In genomic region chr1:175530167-175530566, GRCh38 we compare ENCODE assay signal across 11 cellular contexts.
A peak's percentile ranks its signal among the peaks of the same experiment; 100 is the strongest.
DNase-seq lines count a peak whose midpoint lies in the region; ATAC-seq and TF ChIP-seq lines count a peak whose summit lies in the region.
"Had no signal": no experiment of that assay in that cellular context is flagged by ENCODE, and none has a peak within 500 bp of the region (broad histone marks: within the 10 kb centered on the region; RNA-seq: fewer than 3 reads in every experiment).

No MANE protein-coding gene starts in this region.

- no peak overlapping the region for H3K4me2 ChIP-seq in SK-N-SH

- TF ChIP-seq RAD21 in SK-N-SH (IDR thresholded peaks at IDR 0.05; ENCODE audit: low read length) = no peak

- no peak overlapping the region for H3K4me3 ChIP-seq in right cardiac atrium (ENCODE audit: low read length)
- no peak overlapping the region for H3K4me3 ChIP-seq in right atrium auricular region
- H3K4me3 ChIP-seq in SK-N-SH (ENCODE audit: low read depth in 2 of 2, low read length in 1 of 2) = no peak overlapping the region
- H3K4me3 ChIP-seq: GM23248, K562 had no signal

- no peaks in the 10 kb centered on the region for H3K79me2 ChIP-seq in SK-N-SH (ENCODE audit: insufficient read depth)

- TF ChIP-seq EP300 in SK-N-SH (IDR thresholded peaks at IDR 0.05; ENCODE audit: borderline replicate concordance in 1 of 2, low read depth in 1 of 2, low read length in 1 of 2) = no peak

- H3K4me1 ChIP-seq in right cardiac atrium (ENCODE audit: control insufficient read depth, insufficient read depth, low read length) (no peaks in the 10 kb centered on the region), right atrium auricular region (no peaks in the 10 kb centered on the region), SK-N-SH (ENCODE audit: control insufficient read depth in 1 of 2, insufficient read depth in 2 of 2, low read depth in 1 of 2, low read length in 1 of 2) (peaks cover 0 to 31% of the 10 kb centered on the region in 2 experiments; a peak in 2 of 4 replicates)

- H3K9me3 ChIP-seq in right cardiac atrium (ENCODE audit: control insufficient read depth, low read length) (no peaks in the 10 kb centered on the region), right atrium auricular region (no peaks in the 10 kb centered on the region), SK-N-SH (no peaks in the 10 kb centered on the region)

- no peak overlapping the region for H3K9ac ChIP-seq in SK-N-SH
- H3K9ac ChIP-seq: GM23248 had no signal

- TF ChIP-seq CTCF in right atrium auricular region (IDR thresholded peaks at IDR 0.05) = no peak
- no peak for TF ChIP-seq CTCF in SK-N-SH (IDR thresholded peaks at IDR 0.05)

- H3K27me3 ChIP-seq in right cardiac atrium (ENCODE audit: control insufficient read depth, insufficient read depth) (no peaks in the 10 kb centered on the region), right atrium auricular region (no peaks in the 10 kb centered on the region), SK-N-SH (ENCODE audit: insufficient read depth) (no peaks in the 10 kb centered on the region)

- CTCF ChIA-PET in SK-N-SH (lab: Yijun Ruan, JAX) = interaction anchor here (0.6 to 1.2 kb wide), 3 partner anchors 17 to 377 kb away, joined by 3 to 5 read pairs (median 3); no protein-coding TSS in a partner anchor

- POLR2A ChIA-PET in SK-N-SH (lab: Yijun Ruan, JAX) = no interaction called here

- ATAC-seq in right cardiac atrium = peak in 1 of 2 donors; percentile 55
- ATAC-seq: K562 had no signal

- no peak overlapping the region for H2AFZ ChIP-seq in SK-N-SH (ENCODE audit: low read depth)
- H2AFZ ChIP-seq: GM23248 had no signal

- WGBS in right cardiac atrium = 34% methylated on average over 4 of the region's 4 CpGs
- WGBS in SK-N-SH (ENCODE audit: low lambda C conversion rate) = 14% methylated on average over 4 of the region's 4 CpGs

- intact Hi-C loops in right cardiac atrium (cut with DNase I) = no loop called here

- peak in 2 of 3 donors; percentile 17 to 63 for DNase-seq in right cardiac atrium
- DNase-seq in right atrium auricular region (ENCODE audit: low spot score) = no peak
- DNase-seq in NCI-H1092 treated with DMSO at 0.1 percent for 48 hours (lab: John Stamatoyannopoulos, UW) = peak; percentile 13
- peak; percentile 14 for DNase-seq in iPS-NIHi11 (ENCODE audit: low spot score)
- no peak for DNase-seq in putamen (ENCODE audit: low spot score)
- no peak for DNase-seq in SK-N-SH
- no peak for DNase-seq in activated CD4-positive, alpha-beta T cell treated with anti-CD3 and anti-CD28 coated beads for 1 hour
- DNase-seq: CD8-positive, alpha-beta memory T cell; GM23248 had no signal

- H3K36me3 ChIP-seq in right atrium auricular region (no peaks in the 10 kb centered on the region), SK-N-SH (replicated peaks in 1 of 2; ENCODE audit: control insufficient read depth in 1 of 2, insufficient read depth in 2 of 2, low read length in 1 of 2) (no peaks in the 10 kb centered on the region)

- no peaks in the 10 kb centered on the region for H3K9me2 ChIP-seq in SK-N-SH

- no peaks in the 10 kb centered on the region for H4K20me1 ChIP-seq in SK-N-SH (ENCODE audit: insufficient read depth)

- H3F3A ChIP-seq in SK-N-SH (replicated peaks; ENCODE audit: insufficient read depth) = no peaks in the 10 kb centered on the region

- H3K27ac ChIP-seq in right cardiac atrium (ENCODE audit: low read length) (no peak overlapping the region), right atrium auricular region (no peak overlapping the region), SK-N-SH (ENCODE audit: low read depth in 2 of 2, low read length in 1 of 2) (no peak overlapping the region)
- H3K27ac ChIP-seq: GM23248, HL-60 had no signal

TF ChIP-seq in SK-N-SH, 30 proteins besides CTCF, POLR2A, EP300 and RAD21:
- TF ChIP-seq ELF1 (IDR thresholded peaks at IDR 0.05) (no peak), NRF1 (IDR thresholded peaks at IDR 0.05; ENCODE audit: low read depth, low read length) (no peak), FOSL2 (IDR thresholded peaks at IDR 0.05; ENCODE audit: borderline replicate concordance, low read depth) (no peak), REST (IDR thresholded peaks at IDR 0.05; ENCODE audit: low read depth, low read length) (no peak), FOXJ3 (CRISPR knock-in tag; IDR thresholded peaks at IDR 0.05) (no peak), TCF12 (IDR thresholded peaks at IDR 0.05) (no peak), TAF1 (IDR thresholded peaks at IDR 0.05; ENCODE audit: borderline replicate concordance, low read depth, low read length) (no peak), MXI1 (IDR thresholded peaks at IDR 0.05; ENCODE audit: low read depth, low read length) (no peak), USF2 (IDR thresholded peaks at IDR 0.05; ENCODE audit: borderline replicate concordance, low read depth, low read length) (no peak), EZH2phosphoT487 (IDR thresholded peaks at IDR 0.05; ENCODE audit: borderline replicate concordance, low read depth) (no peak), YY1 (IDR thresholded peaks at IDR 0.05; ENCODE audit: low read depth) (no peak)
- TF ChIP-seq, protein P1, sequence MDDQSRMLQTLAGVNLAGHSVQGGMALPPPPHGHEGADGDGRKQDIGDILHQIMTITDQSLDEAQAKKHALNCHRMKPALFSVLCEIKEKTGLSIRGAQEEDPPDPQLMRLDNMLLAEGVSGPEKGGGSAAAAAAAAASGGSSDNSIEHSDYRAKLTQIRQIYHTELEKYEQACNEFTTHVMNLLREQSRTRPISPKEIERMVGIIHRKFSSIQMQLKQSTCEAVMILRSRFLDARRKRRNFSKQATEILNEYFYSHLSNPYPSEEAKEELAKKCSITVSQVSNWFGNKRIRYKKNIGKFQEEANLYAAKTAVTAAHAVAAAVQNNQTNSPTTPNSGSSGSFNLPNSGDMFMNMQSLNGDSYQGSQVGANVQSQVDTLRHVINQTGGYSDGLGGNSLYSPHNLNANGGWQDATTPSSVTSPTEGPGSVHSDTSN (IDR thresholded peaks at IDR 0.05) = no peak
- TF ChIP-seq, protein P2, sequence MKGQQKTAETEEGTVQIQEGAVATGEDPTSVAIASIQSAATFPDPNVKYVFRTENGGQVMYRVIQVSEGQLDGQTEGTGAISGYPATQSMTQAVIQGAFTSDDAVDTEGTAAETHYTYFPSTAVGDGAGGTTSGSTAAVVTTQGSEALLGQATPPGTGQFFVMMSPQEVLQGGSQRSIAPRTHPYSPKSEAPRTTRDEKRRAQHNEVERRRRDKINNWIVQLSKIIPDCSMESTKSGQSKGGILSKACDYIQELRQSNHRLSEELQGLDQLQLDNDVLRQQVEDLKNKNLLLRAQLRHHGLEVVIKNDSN (IDR thresholded peaks at IDR 0.05; ENCODE audit: borderline replicate concordance, low read depth) = no peak

Comparison
In these comparisons a context has a peak if more than half of its experiments do, and no peak if none do; other contexts are left out.
1. DNase-seq: peak in right cardiac atrium (2 of 3), NCI-H1092 treated with DMSO at 0.1 percent for 48 hours (single experiment) and iPS-NIHi11 (single experiment); none in right atrium auricular region (single experiment), putamen (single experiment), SK-N-SH (single experiment) and activated CD4-positive, alpha-beta T cell treated with anti-CD3 and anti-CD28 coated beads for 1 hour (single experiment).